ENCODE assay signal across 1 cellular context in the genomic region with DNA sequence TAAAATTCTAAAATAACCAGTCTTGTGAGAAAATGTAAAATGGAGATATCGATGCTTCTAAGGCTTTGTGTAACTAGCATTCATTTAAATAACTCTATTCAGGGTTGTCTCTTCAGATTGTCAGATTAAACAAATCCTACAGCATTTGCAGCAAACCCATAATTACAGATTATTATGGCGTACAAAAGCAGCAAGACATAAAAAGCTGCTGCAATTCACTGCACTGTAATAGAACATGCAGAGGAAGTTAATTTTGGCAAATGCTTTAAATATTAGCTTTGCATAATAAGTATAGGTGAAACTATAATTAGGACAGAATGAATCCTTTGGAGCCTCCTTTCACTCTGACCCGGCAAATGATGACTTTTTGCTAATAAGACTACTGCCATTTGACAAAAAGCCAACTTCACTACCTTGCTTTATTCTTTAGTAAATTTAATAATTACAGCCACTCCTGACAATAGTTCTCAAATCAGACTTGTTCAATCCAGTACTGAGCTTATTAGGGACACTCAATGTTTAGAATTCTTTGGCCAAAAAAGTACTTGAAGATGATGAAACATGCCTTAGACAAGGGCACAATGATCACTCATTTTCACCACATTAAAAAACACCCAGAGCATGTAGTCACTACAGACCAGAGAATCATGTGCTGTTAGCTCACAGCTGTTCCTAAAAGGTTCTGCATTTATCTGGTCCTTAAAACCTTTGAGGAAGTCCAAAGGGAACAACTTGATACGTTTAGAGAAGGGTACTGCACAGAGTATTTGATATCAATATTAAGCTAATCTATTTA.
TF ChIP-seq lines count a peak whose summit lies in the region.

No MANE protein-coding gene starts in this region.

TF ChIP-seq in GM23338, 12 proteins besides CTCF, POLR2A, EP300 and RAD21 (continued from another document):
- TF ChIP-seq, protein P1, sequence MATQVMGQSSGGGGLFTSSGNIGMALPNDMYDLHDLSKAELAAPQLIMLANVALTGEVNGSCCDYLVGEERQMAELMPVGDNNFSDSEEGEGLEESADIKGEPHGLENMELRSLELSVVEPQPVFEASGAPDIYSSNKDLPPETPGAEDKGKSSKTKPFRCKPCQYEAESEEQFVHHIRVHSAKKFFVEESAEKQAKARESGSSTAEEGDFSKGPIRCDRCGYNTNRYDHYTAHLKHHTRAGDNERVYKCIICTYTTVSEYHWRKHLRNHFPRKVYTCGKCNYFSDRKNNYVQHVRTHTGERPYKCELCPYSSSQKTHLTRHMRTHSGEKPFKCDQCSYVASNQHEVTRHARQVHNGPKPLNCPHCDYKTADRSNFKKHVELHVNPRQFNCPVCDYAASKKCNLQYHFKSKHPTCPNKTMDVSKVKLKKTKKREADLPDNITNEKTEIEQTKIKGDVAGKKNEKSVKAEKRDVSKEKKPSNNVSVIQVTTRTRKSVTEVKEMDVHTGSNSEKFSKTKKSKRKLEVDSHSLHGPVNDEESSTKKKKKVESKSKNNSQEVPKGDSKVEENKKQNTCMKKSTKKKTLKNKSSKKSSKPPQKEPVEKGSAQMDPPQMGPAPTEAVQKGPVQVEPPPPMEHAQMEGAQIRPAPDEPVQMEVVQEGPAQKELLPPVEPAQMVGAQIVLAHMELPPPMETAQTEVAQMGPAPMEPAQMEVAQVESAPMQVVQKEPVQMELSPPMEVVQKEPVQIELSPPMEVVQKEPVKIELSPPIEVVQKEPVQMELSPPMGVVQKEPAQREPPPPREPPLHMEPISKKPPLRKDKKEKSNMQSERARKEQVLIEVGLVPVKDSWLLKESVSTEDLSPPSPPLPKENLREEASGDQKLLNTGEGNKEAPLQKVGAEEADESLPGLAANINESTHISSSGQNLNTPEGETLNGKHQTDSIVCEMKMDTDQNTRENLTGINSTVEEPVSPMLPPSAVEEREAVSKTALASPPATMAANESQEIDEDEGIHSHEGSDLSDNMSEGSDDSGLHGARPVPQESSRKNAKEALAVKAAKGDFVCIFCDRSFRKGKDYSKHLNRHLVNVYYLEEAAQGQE (IDR thresholded peaks at IDR 0.05; ENCODE audit: unreplicated experiment): no peak
- TF ChIP-seq POLR2AphosphoS5 (IDR thresholded peaks at IDR 0.05; ENCODE audit: low read depth): no peak
- TF ChIP-seq NANOG (IDR thresholded peaks at IDR 0.05; ENCODE audit: borderline replicate concordance): no peak
- no peak for TF ChIP-seq STAT1 (IDR thresholded peaks at IDR 0.05; ENCODE audit: unreplicated experiment)
- TF ChIP-seq, protein P2, sequence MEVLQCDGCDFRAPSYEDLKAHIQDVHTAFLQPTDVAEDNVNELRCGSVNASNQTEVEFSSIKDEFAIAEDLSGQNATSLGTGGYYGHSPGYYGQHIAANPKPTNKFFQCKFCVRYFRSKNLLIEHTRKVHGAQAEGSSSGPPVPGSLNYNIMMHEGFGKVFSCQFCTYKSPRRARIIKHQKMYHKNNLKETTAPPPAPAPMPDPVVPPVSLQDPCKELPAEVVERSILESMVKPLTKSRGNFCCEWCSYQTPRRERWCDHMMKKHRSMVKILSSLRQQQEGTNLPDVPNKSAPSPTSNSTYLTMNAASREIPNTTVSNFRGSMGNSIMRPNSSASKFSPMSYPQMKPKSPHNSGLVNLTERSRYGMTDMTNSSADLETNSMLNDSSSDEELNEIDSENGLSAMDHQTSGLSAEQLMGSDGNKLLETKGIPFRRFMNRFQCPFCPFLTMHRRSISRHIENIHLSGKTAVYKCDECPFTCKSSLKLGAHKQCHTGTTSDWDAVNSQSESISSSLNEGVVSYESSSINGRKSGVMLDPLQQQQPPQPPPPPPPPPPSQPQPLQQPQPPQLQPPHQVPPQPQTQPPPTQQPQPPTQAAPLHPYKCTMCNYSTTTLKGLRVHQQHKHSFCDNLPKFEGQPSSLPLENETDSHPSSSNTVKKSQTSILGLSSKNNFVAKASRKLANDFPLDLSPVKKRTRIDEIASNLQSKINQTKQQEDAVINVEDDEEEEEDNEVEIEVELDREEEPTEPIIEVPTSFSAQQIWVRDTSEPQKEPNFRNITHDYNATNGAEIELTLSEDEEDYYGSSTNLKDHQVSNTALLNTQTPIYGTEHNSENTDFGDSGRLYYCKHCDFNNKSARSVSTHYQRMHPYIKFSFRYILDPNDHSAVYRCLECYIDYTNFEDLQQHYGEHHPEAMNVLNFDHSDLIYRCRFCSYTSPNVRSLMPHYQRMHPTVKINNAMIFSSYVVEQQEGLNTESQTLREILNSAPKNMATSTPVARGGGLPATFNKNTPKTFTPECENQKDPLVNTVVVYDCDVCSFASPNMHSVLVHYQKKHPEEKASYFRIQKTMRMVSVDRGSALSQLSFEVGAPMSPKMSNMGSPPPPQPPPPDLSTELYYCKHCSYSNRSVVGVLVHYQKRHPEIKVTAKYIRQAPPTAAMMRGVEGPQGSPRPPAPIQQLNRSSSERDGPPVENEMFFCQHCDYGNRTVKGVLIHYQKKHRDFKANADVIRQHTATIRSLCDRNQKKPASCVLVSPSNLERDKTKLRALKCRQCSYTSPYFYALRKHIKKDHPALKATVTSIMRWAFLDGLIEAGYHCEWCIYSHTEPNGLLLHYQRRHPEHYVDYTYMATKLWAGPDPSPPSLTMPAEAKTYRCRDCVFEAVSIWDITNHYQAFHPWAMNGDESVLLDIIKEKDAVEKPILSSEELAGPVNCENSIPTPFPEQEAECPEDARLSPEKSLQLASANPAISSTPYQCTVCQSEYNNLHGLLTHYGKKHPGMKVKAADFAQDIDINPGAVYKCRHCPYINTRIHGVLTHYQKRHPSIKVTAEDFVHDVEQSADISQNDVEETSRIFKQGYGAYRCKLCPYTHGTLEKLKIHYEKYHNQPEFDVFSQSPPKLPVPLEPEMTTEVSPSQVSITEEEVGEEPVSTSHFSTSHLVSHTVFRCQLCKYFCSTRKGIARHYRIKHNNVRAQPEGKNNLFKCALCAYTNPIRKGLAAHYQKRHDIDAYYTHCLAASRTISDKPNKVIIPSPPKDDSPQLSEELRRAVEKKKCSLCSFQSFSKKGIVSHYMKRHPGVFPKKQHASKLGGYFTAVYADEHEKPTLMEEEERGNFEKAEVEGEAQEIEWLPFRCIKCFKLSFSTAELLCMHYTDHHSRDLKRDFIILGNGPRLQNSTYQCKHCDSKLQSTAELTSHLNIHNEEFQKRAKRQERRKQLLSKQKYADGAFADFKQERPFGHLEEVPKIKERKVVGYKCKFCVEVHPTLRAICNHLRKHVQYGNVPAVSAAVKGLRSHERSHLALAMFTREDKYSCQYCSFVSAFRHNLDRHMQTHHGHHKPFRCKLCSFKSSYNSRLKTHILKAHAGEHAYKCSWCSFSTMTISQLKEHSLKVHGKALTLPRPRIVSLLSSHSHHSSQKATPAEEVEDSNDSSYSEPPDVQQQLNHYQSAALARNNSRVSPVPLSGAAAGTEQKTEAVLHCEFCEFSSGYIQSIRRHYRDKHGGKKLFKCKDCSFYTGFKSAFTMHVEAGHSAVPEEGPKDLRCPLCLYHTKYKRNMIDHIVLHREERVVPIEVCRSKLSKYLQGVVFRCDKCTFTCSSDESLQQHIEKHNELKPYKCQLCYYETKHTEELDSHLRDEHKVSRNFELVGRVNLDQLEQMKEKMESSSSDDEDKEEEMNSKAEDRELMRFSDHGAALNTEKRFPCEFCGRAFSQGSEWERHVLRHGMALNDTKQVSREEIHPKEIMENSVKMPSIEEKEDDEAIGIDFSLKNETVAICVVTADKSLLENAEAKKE (CRISPR knock-in tag; IDR thresholded peaks at IDR 0.05): no peak
- TF ChIP-seq EZH2phosphoT487 (IDR thresholded peaks at IDR 0.05; ENCODE audit: unreplicated experiment): no peak
TF ChIP-seq in GM23338: peak in this region for 0.
